In genomic region chr12:69123909-69124638, GRCh38 we compare ENCODE assay signal across 24 cellular contexts.
DNase-seq lines count a peak whose midpoint lies in the region; ATAC-seq and TF ChIP-seq lines count a peak whose summit lies in the region.
"Had no signal": no experiment of that assay in that cellular context is flagged by ENCODE, and none has a peak within 500 bp of the region (broad histone marks: within the 10 kb centered on the region; RNA-seq: fewer than 3 reads in every experiment).

No MANE protein-coding gene starts in this region.

- H3K36me3 Mint-ChIP-seq in activated naive CD4-positive, alpha-beta T cell treated with anti-CD3 and anti-CD28 coated beads, Interleukin-2, amount 50 U/mL, for 72 hours: no peaks in the 10 kb centered on the region
- H3K36me3 Mint-ChIP-seq in activated CD4-positive, alpha-beta T cell treated with anti-CD3 and anti-CD28 coated beads, Interleukin-2, amount 10 ng/mL, durations not matched to agents 24 days and 14 days (ENCODE audit: low read depth): no peaks in the 10 kb centered on the region
- H3K36me3 Mint-ChIP-seq: natural killer cell treated with Interleukin-12 subunit alpha and Interleukin-12 subunit beta and Interleukin-15 and Interleukin-18, amount 100 ng/mL, for 72 hours; T-cell had no signal

- H3K4me3 ChIP-seq in mucosa of descending colon: no peak overlapping the region
- H3K4me3 ChIP-seq: GM12878, stomach had no signal

- intact Hi-C loops in mucosa of descending colon (cut with DNase I, micrococcal nuclease): no loop called here
- intact Hi-C loops in activated CD4-positive, alpha-beta T cell treated with anti-CD3 and anti-CD28 coated beads, Interleukin-2, amount 10 ng/mL, durations not matched to agents 24 days and 14 days (cut with micrococcal nuclease): no loop called here

- no peak overlapping the region for H3K27ac Mint-ChIP-seq in activated naive CD4-positive, alpha-beta T cell treated with anti-CD3 and anti-CD28 coated beads, Interleukin-2, amount 50 U/mL, for 72 hours
- no peak overlapping the region for H3K27ac Mint-ChIP-seq in activated CD4-positive, alpha-beta T cell treated with anti-CD3 and anti-CD28 coated beads, Interleukin-2, amount 10 ng/mL, durations not matched to agents 24 days and 14 days
- H3K27ac Mint-ChIP-seq: natural killer cell treated with Interleukin-12 subunit alpha and Interleukin-12 subunit beta and Interleukin-15 and Interleukin-18, amount 100 ng/mL, for 72 hours; T-cell had no signal

- DNase-seq in DMS53 (lab: John Stamatoyannopoulos, UW) (peak; percentile 95), NCI-H187 (lab: John Stamatoyannopoulos, UW) (peak; percentile 55 to 81), caudate nucleus (lab: John Stamatoyannopoulos, UW) (peak in 1 of 61 donors; percentile 6), mucosa of descending colon (no peak)
- DNase-seq in activated naive CD4-positive, alpha-beta T cell treated with anti-CD3 and anti-CD28 coated beads, Interleukin-2, amount 50 U/mL, for 72 hours (ENCODE audit: low spot score in 2 of 2): no peak
- DNase-seq in activated CD4-positive, alpha-beta T cell treated with anti-CD3 and anti-CD28 coated beads, Interleukin-2, amount 10 ng/mL, durations not matched to agents 24 days and 14 days: no peak
- DNase-seq in stimulated activated CD4-positive, alpha-beta T cell treated with anti-CD3 and anti-CD28 coated beads, Interleukin-4, amount 100 ng/mL, for 1 hour: no peak
- DNase-seq: activated CD4-positive, alpha-beta T cell treated with anti-CD3 and anti-CD28 coated beads, Interleukin-2, amount 50 U/mL, for 48 hours; C1 segment of cervical spinal cord; effector memory CD4-positive, alpha-beta T cell; HCEC 1CT; IMR-90; mesenchymal stem cell; NCI-H2081 treated with DMSO at 0.1 percent for 48 hours; NCI-H82; PC-3; SIG-M5; stimulated activated CD4-positive, alpha-beta T cell treated with anti-CD3 and anti-CD28 coated beads, Interleukin-4, amount 100 ng/mL, for 24 hours; stomach; T-cell; WERI-Rb-1 had no signal

- H3K9me3 Mint-ChIP-seq in activated naive CD4-positive, alpha-beta T cell treated with anti-CD3 and anti-CD28 coated beads, Interleukin-2, amount 50 U/mL, for 72 hours: no peaks in the 10 kb centered on the region
- no peaks in the 10 kb centered on the region for H3K9me3 Mint-ChIP-seq in activated CD4-positive, alpha-beta T cell treated with anti-CD3 and anti-CD28 coated beads, Interleukin-2, amount 10 ng/mL, durations not matched to agents 24 days and 14 days
- H3K9me3 Mint-ChIP-seq: natural killer cell treated with Interleukin-12 subunit alpha and Interleukin-12 subunit beta and Interleukin-15 and Interleukin-18, amount 100 ng/mL, for 72 hours; T-cell had no signal

- TF ChIP-seq CTCF in mucosa of descending colon (IDR thresholded peaks at IDR 0.05): no peak

- no peaks in the 10 kb centered on the region for H3K9me3 ChIP-seq in mucosa of descending colon
- H3K9me3 ChIP-seq: stomach had no signal

- H3K36me3 ChIP-seq in mucosa of descending colon (ENCODE audit: low read depth): no peaks in the 10 kb centered on the region
- H3K36me3 ChIP-seq: stomach, WERI-Rb-1 had no signal

- H3K27me3 Mint-ChIP-seq in activated CD4-positive, alpha-beta T cell treated with anti-CD3 and anti-CD28 coated beads, Interleukin-2, amount 10 ng/mL, durations not matched to agents 24 days and 14 days: no peaks in the 10 kb centered on the region

- peak overlapping the region; percentile 40 for H3K27ac ChIP-seq in caudate nucleus (ENCODE audit: low read depth, low read length)
- H3K27ac ChIP-seq: stomach, WERI-Rb-1 had no signal

- H3K4me3 Mint-ChIP-seq in activated CD4-positive, alpha-beta T cell treated with anti-CD3 and anti-CD28 coated beads, Interleukin-2, amount 10 ng/mL, durations not matched to agents 24 days and 14 days: no peak overlapping the region
- H3K4me3 Mint-ChIP-seq: natural killer cell treated with Interleukin-12 subunit alpha and Interleukin-12 subunit beta and Interleukin-15 and Interleukin-18, amount 100 ng/mL, for 72 hours; T-cell had no signal

- ATAC-seq in mucosa of descending colon (peak; percentile 90), HG03432 (IDR thresholded peaks at IDR 0.05; ENCODE audit: unreplicated experiment) (no peak)
- ATAC-seq in activated naive CD4-positive, alpha-beta T cell treated with anti-CD3 and anti-CD28 coated beads, Interleukin-2, amount 50 U/mL, for 72 hours: no peak
- ATAC-seq: GM12878, PC-3, T-cell had no signal

- H3K4me1 ChIP-seq in mucosa of descending colon (ENCODE audit: low read depth): no peaks in the 10 kb centered on the region

- H3K4me1 Mint-ChIP-seq in activated CD4-positive, alpha-beta T cell treated with anti-CD3 and anti-CD28 coated beads, Interleukin-2, amount 10 ng/mL, durations not matched to agents 24 days and 14 days: no peaks in the 10 kb centered on the region
- H3K4me1 Mint-ChIP-seq: T-cell had no signal

Comparison
In these comparisons a context has a peak if more than half of its experiments do, and no peak if none do; other contexts are left out.
1. DNase-seq: peak in DMS53 (single experiment) and NCI-H187 (2 of 2); none in mucosa of descending colon (0 of 3), activated naive CD4-positive, alpha-beta T cell treated with anti-CD3 and anti-CD28 coated beads, Interleukin-2, amount 50 U/mL, for 72 hours (0 of 2), activated CD4-positive, alpha-beta T cell treated with anti-CD3 and anti-CD28 coated beads, Interleukin-2, amount 10 ng/mL, durations not matched to agents 24 days and 14 days (single experiment) and stimulated activated CD4-positive, alpha-beta T cell treated with anti-CD3 and anti-CD28 coated beads, Interleukin-4, amount 100 ng/mL, for 1 hour (single experiment).